13 cellular contexts compared by ENCODE assay signal in genomic region chr7:100153713-100154519, GRCh38. TPM values are rescaled to one million over a fixed set of nuclear protein-coding genes. Genes with fewer than 3 reads are reported as not detected.
DNase-seq lines count a peak whose midpoint lies in the region; ATAC-seq and TF ChIP-seq lines count a peak whose summit lies in the region.
"Had no signal": no experiment of that assay in that cellular context is flagged by ENCODE, and none has a peak within 500 bp of the region (broad histone marks: within the 10 kb centered on the region; RNA-seq: fewer than 3 reads in every experiment).

No MANE protein-coding gene starts in this region.

- no peaks in the 10 kb centered on the region for H3K9me2 ChIP-seq in GM23338 (ENCODE audit: insufficient read depth)

- H3K4me3 ChIP-seq in A673 (ENCODE audit: low read depth, low read length, poor library complexity, severe bottlenecking) = no peak overlapping the region
- no peak overlapping the region for H3K4me3 ChIP-seq in GM23338
- peak overlapping the region; percentile 48 to 54 for H3K4me3 ChIP-seq in mucosa of rectum (ENCODE audit: low read length in 2 of 2)

- H3K27me3 ChIP-seq in A673 (replicated peaks; ENCODE audit: insufficient read depth, low read depth, low read length, poor library complexity) (no peaks in the 10 kb centered on the region), GM23338 (ENCODE audit: insufficient read depth) (no peaks in the 10 kb centered on the region), mucosa of rectum (ENCODE audit: control insufficient read depth in 2 of 2, insufficient read depth in 2 of 2, low read length in 2 of 2) (no peaks in the 10 kb centered on the region)

- no peak overlapping the region for H3K4me2 ChIP-seq in GM23338

- TF ChIP-seq CTCF in A673 (conservative IDR thresholded peaks at IDR 0.05; ENCODE audit: low read depth, low read length) = no peak
- TF ChIP-seq CTCF in GM23338 (conservative IDR thresholded peaks at IDR 0.05; ENCODE audit: low read depth in 2 of 2) = no peak

- H3K4me1 ChIP-seq in A673 (ENCODE audit: insufficient read depth, low read length, poor library complexity, severe bottlenecking) (peaks cover 19% of the 10 kb centered on the region), GM23338 (ENCODE audit: insufficient read depth) (peaks cover 18% of the 10 kb centered on the region), mucosa of rectum (ENCODE audit: control insufficient read depth in 2 of 2, insufficient read depth in 2 of 2, low read length in 2 of 2) (peaks cover 63 to 70% of the 10 kb centered on the region in 2 donors)

- H3K36me3 ChIP-seq in A673 (ENCODE audit: insufficient read depth, low read length, poor library complexity, severe bottlenecking) (peaks cover 25% of the 10 kb centered on the region), GM23338 (ENCODE audit: insufficient read depth) (no peaks in the 10 kb centered on the region), mucosa of rectum (ENCODE audit: control insufficient read depth in 2 of 2, insufficient read depth in 2 of 2, low read length in 2 of 2) (peaks cover 20% of the 10 kb centered on the region in 2 donors)

- H3K79me2 ChIP-seq in GM23338 (replicated peaks; ENCODE audit: insufficient read depth) = peaks cover 29% of the 10 kb centered on the region

- CTCF ChIA-PET in A673 (lab: Charles Lee) = no interaction called here
- CTCF ChIA-PET in activated CD4-positive, alpha-beta memory T cell treated with anti-CD3 and anti-CD28 coated beads for 36 hours (lab: Charles Lee) = no interaction called here

- H3K9me3 ChIP-seq in A673 (ENCODE audit: low read depth, low read length, poor library complexity, severe bottlenecking) (no peaks in the 10 kb centered on the region), mucosa of rectum (ENCODE audit: control insufficient read depth in 2 of 2, low read length in 2 of 2) (no peaks in the 10 kb centered on the region)

- BruUV-seq in A673 (replicated peaks; lab: Mats Ljungman, UMichigan) = no TSS peak

- H3K4me3 Mint-ChIP-seq in GM23338 = no peak overlapping the region; the same call in 2 of the 3 replicates
- H3K4me3 Mint-ChIP-seq in activated CD4-positive, alpha-beta memory T cell treated with anti-CD3 and anti-CD28 coated beads for 36 hours = no peak overlapping the region

- no peak overlapping the region for H2AFZ ChIP-seq in GM23338

- ATAC-seq in GM23338 (no peak), GM18873 (IDR thresholded peaks at IDR 0.05; ENCODE audit: low FRiP score, unreplicated experiment) (no peak)
- ATAC-seq: PC-3 had no signal

- H3K36me3 Mint-ChIP-seq in GM23338 (ENCODE audit: low read depth) = peaks cover 64% of the 10 kb centered on the region
- H3K36me3 Mint-ChIP-seq in activated CD4-positive, alpha-beta memory T cell treated with anti-CD3 and anti-CD28 coated beads for 36 hours = peaks cover 38% of the 10 kb centered on the region

- H3K9ac ChIP-seq in mucosa of rectum (ENCODE audit: low read depth in 1 of 2, low read length in 2 of 2) = peak overlapping the region; percentile 52 to 70

- peaks cover 30% of the 10 kb centered on the region for H3K4me1 Mint-ChIP-seq in GM23338
- peaks cover 43% of the 10 kb centered on the region for H3K4me1 Mint-ChIP-seq in activated CD4-positive, alpha-beta memory T cell treated with anti-CD3 and anti-CD28 coated beads for 36 hours (ENCODE audit: low read depth)

- POLR2A ChIA-PET in A673 (lab: Charles Lee; ENCODE audit: low non-redundant PET) = no interaction called here
- POLR2A ChIA-PET in activated CD4-positive, alpha-beta memory T cell treated with anti-CD3 and anti-CD28 coated beads for 36 hours (lab: Charles Lee) = interaction anchor here (0.6 kb wide), 1 partner anchor 67 kb away, joined by 3 read pairs; no protein-coding TSS in a partner anchor

- peaks cover 14% of the 10 kb centered on the region for H4K20me1 ChIP-seq in GM23338 (replicated peaks; ENCODE audit: insufficient read depth)

- H3K27me3 Mint-ChIP-seq in GM23338 (ENCODE audit: insufficient read depth, low read depth, poor library complexity) = peaks cover 23% of the 10 kb centered on the region
- no peaks in the 10 kb centered on the region for H3K27me3 Mint-ChIP-seq in activated CD4-positive, alpha-beta memory T cell treated with anti-CD3 and anti-CD28 coated beads for 36 hours

- DNase-seq in A673 (ENCODE audit: low spot score) (peak; percentile 28), GM23338 (ENCODE audit: low spot score) (no peak), middle frontal gyrus (ENCODE audit: extremely low spot score, low spot score) (no peak), COLO829 (ENCODE audit: low spot score) (no peak), OCI-M2 (lab: John Stamatoyannopoulos, UW; ENCODE audit: unreplicated experiment) (no peak)
- no peak for DNase-seq in activated CD4-positive, alpha-beta memory T cell treated with anti-CD3 and anti-CD28 coated beads for 36 hours
- DNase-seq: activated CD8-positive, alpha-beta memory T cell treated with anti-CD3 and anti-CD28 coated beads, Interleukin-2, amount 50 U/mL, for 4 hours; occipital lobe; PC-3; T-helper 9 cell had no signal

- H3K27ac ChIP-seq in A673 (ENCODE audit: low read depth, low read length, poor library complexity, severe bottlenecking) (no peak overlapping the region), GM23338 (ENCODE audit: low read depth) (no peak overlapping the region), mucosa of rectum (ENCODE audit: low read depth in 2 of 2, low read length in 2 of 2) (peak overlapping the region; percentile 96 to 97)
- H3K27ac ChIP-seq: C4-2B had no signal

- intact Hi-C loops in A673 (cut with micrococcal nuclease; ENCODE audit: unreplicated experiment) = no loop called here
- intact Hi-C loops in activated CD4-positive, alpha-beta memory T cell treated with anti-CD3 and anti-CD28 coated beads for 36 hours (cut with micrococcal nuclease) = no loop called here

- no peaks in the 10 kb centered on the region for H3K9me3 Mint-ChIP-seq in GM23338
- H3K9me3 Mint-ChIP-seq in activated CD4-positive, alpha-beta memory T cell treated with anti-CD3 and anti-CD28 coated beads for 36 hours = no peaks in the 10 kb centered on the region

- H3F3A ChIP-seq in GM23338 (replicated peaks; ENCODE audit: low read depth) = peaks cover 36% of the 10 kb centered on the region

- H3K27ac Mint-ChIP-seq in GM23338 = no peak overlapping the region
- peak overlapping the region; percentile 51 for H3K27ac Mint-ChIP-seq in activated CD4-positive, alpha-beta memory T cell treated with anti-CD3 and anti-CD28 coated beads for 36 hours

RNA-seq across cellular contexts. Expression of gene TRAPPC14, which starts 4.6 kb away (rescaled TPM):
- 22.6 and 25.7 TPM in 2 replicates for total RNA-seq in A673 (2021)
- total RNA-seq in GM23338 (2014; rRNA removed; shearing (Covaris generic)) = 12.3 and 15.7 TPM in 2 replicates
- polyA plus RNA-seq in GM23338 (2016; fragmentation: Nextera tagmentation; extraction: Ambion mirVana) = 9.3 and 9.8 TPM in 2 replicates
- 10 to 100 TPM; 17.9 to 19.7 TPM for total RNA-seq in activated CD4-positive, alpha-beta memory T cell treated with anti-CD3 and anti-CD28 coated beads for 36 hours

RNA-seq across cellular contexts. Expression of gene LAMTOR4, which starts 5.2 kb away (rescaled TPM):
- 84.5 and 90.4 TPM in 2 replicates for total RNA-seq in A673 (2021)
- total RNA-seq in GM23338 (2014; rRNA removed; shearing (Covaris generic)) = 138 and 145 TPM in 2 replicates
- polyA plus RNA-seq in GM23338 (2016; fragmentation: Nextera tagmentation; extraction: Ambion mirVana) = 329 and 333 TPM in 2 replicates
- 100 to 1,000 TPM; 136 to 151 TPM for total RNA-seq in activated CD4-positive, alpha-beta memory T cell treated with anti-CD3 and anti-CD28 coated beads for 36 hours

RNA-seq across cellular contexts. Expression of gene GAL3ST4, which starts 14.5 kb away (rescaled TPM):
- total RNA-seq in A673 (2021) = 3.2 and 3.5 TPM in 2 replicates
- 3.4 and 6.3 TPM in 2 replicates for total RNA-seq in GM23338 (2014; rRNA removed; shearing (Covaris generic))
- 2.1 and 3.1 TPM in 2 replicates for polyA plus RNA-seq in GM23338 (2016; fragmentation: Nextera tagmentation; extraction: Ambion mirVana)
- total RNA-seq in activated CD4-positive, alpha-beta memory T cell treated with anti-CD3 and anti-CD28 coated beads for 36 hours = 1 to 10 TPM; 2.4 to 2.8 TPM

RNA-seq across cellular contexts. Expression of gene GPC2, which starts 23.3 kb away (rescaled TPM):
- 23.3 and 28.4 TPM in 2 replicates for total RNA-seq in A673 (2021)
- total RNA-seq in GM23338 (2014; rRNA removed; shearing (Covaris generic)) = 48.8 and 53.6 TPM in 2 replicates
- 9.8 and 10.7 TPM in 2 replicates for polyA plus RNA-seq in GM23338 (2016; fragmentation: Nextera tagmentation; extraction: Ambion mirVana)
- 1 to 10 TPM; 4.8 to 5.5 TPM for total RNA-seq in activated CD4-positive, alpha-beta memory T cell treated with anti-CD3 and anti-CD28 coated beads for 36 hours

RNA-seq across cellular contexts. Expression of gene STAG3, which starts 23.8 kb away (rescaled TPM):
- 1.2 and 2.4 TPM in 2 replicates for total RNA-seq in A673 (2021)
- 3.4 and 4.6 TPM in 2 replicates for total RNA-seq in GM23338 (2014; rRNA removed; shearing (Covaris generic))
- polyA plus RNA-seq in GM23338 (2016; fragmentation: Nextera tagmentation; extraction: Ambion mirVana) = 4.1 and 4.7 TPM in 2 replicates
- 10 to 100 TPM; 20.8 to 20.9 TPM for total RNA-seq in activated CD4-positive, alpha-beta memory T cell treated with anti-CD3 and anti-CD28 coated beads for 36 hours

Comparison
In these comparisons a context has a peak if more than half of its experiments do, and no peak if none do; other contexts are left out.
1. H3K27ac ChIP-seq: peak in mucosa of rectum (2 of 2); none in A673 (single experiment) and GM23338 (single experiment).
2. H3K4me3 ChIP-seq: peak in mucosa of rectum (2 of 2); none in A673 (single experiment) and GM23338 (single experiment).